ENCODE assay signal across 3 cellular contexts in the genomic region with DNA sequence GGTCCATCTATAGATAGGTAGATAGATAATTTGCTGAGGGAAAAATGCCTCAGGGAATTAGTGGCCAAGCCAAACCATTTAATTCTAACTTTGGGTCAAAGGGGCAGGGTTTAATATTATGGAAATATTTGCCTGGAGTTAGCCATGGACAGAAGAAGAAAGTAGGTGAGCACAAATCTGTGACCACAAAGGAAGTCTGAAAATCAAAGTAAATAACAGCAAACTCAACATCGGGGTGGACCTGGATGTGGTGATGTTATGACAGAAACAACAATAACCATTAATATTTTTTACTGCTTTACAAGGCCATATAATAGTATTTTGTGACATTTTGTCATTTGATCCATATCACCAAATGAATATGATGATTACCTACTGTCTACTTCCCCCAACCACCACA.
"Had no signal": no experiment of that assay in that cellular context is flagged by ENCODE, and none has a peak within 500 bp of the region (broad histone marks: within the 10 kb centered on the region; RNA-seq: fewer than 3 reads in every experiment).

No MANE protein-coding gene starts in this region.

- DNase-seq: GDM1, GF-D8 had no signal

- ATAC-seq: GM12878 had no signal

- H3K4me3 ChIP-seq: GM12878 had no signal
